In genomic region chr22:19213001-19213400, GRCh38 we compare ENCODE assay signal across 1 cellular context.
TF ChIP-seq lines count a peak whose summit lies in the region.

No MANE protein-coding gene starts in this region.

TF ChIP-seq in H1, 55 proteins besides CTCF, POLR2A, EP300 and RAD21:
- TF ChIP-seq SUZ12 (IDR thresholded peaks at IDR 0.05; ENCODE audit: low read length) (no peak), CTBP2 (IDR thresholded peaks at IDR 0.05; ENCODE audit: borderline replicate concordance, insufficient read depth, insufficient read length, low read length) (no peak), TAF7 (optimal IDR thresholded peaks at IDR 0.05; ENCODE audit: borderline replicate concordance, low read depth, low read length) (no peak), RNF2 (IDR thresholded peaks at IDR 0.05; ENCODE audit: borderline replicate concordance, low read depth, low read length, missing control alignments, poor library complexity, severe bottlenecking) (no peak), GTF2F1 (IDR thresholded peaks at IDR 0.05; ENCODE audit: borderline replicate concordance, low read depth, low read length) (no peak), YY1 (IDR thresholded peaks at IDR 0.05; ENCODE audit: low read depth, low read length) (no peak)
TF ChIP-seq in H1: peak in this region for 0.
